24 cellular contexts compared by ENCODE assay signal in the genomic region with DNA sequence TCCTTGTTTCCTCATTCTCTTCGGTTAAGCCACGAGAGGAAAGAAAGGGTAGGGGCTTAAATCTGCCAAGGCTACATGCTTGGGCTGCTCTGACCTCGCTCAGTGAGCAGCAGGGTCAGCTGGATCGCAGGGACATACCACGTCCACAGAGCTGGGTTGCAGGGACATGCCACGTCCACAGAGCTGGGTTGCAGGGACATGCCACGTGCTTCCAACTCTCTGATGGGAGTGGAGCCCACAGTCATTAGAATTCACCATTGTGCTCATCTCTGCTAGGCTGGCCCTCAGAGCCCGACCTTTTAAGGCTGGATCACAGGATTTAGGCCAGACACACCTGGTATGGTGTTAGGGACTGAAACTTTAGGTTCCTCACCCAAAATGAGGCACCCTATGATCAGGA.
"Had no signal": no experiment of that assay in that cellular context is flagged by ENCODE, and none has a peak within 500 bp of the region (broad histone marks: within the 10 kb centered on the region; RNA-seq: fewer than 3 reads in every experiment).

No MANE protein-coding gene starts in this region.

- H3K27ac ChIP-seq: gastroesophageal sphincter, heart left ventricle, hepatocyte, parathyroid adenoma, right atrium auricular region, thyroid gland, vagina had no signal

- H3K27me3 Mint-ChIP-seq: progenitor cell of endocrine pancreas; stimulated activated naive B cell treated with anti-CD40 and anti-IgM and Interleukin-4, amounts not matched to agents 10 μg/mL and 1 μg/mL and 100 μg/mL, for 72 hours; stimulated activated naive CD8-positive, alpha-beta T cell treated with anti-CD3 and anti-CD28 coated beads, Interleukin-15, Interleukin-2, amounts not matched to agents 100 ng/mL and 50 ng/mL, for 24 hours had no signal

- H3K79me2 ChIP-seq: hepatocyte, parathyroid adenoma had no signal

- H3K9ac ChIP-seq: parathyroid adenoma had no signal

- H3K9me3 ChIP-seq: gastroesophageal sphincter, heart left ventricle, right atrium auricular region, thyroid gland, vagina had no signal

- ATAC-seq: effector memory CD8-positive, alpha-beta T cell; esophagus mucosa; gastroesophageal sphincter; heart left ventricle; left lobe of liver; naive thymus-derived CD4-positive, alpha-beta T cell; sciatic nerve; stimulated activated naive B cell treated with anti-CD40 and anti-IgM and Interleukin-4, amounts not matched to agents 10 μg/mL and 1 μg/mL and 100 μg/mL, for 72 hours had no signal

- H3K4me2 ChIP-seq: hepatocyte had no signal

- H3K4me1 ChIP-seq: gastroesophageal sphincter, parathyroid adenoma, thyroid gland, vagina had no signal

- H3K36me3 Mint-ChIP-seq: naive thymus-derived CD4-positive, alpha-beta T cell; stimulated activated naive B cell treated with anti-CD40 and anti-IgM and Interleukin-4, amounts not matched to agents 10 μg/mL and 1 μg/mL and 100 μg/mL, for 72 hours had no signal

- H3K4me3 Mint-ChIP-seq: effector memory CD8-positive, alpha-beta T cell; naive thymus-derived CD4-positive, alpha-beta T cell; stimulated activated naive B cell treated with anti-CD40 and anti-IgM and Interleukin-4, amounts not matched to agents 10 μg/mL and 1 μg/mL and 100 μg/mL, for 72 hours; stimulated activated naive CD8-positive, alpha-beta T cell treated with anti-CD3 and anti-CD28 coated beads, Interleukin-15, Interleukin-2, amounts not matched to agents 100 ng/mL and 50 ng/mL, for 24 hours had no signal

- H3K27me3 ChIP-seq: gastroesophageal sphincter, heart left ventricle, hepatocyte, right atrium auricular region, thyroid gland, vagina had no signal

- FAIRE-seq: kidney had no signal

- H3K9me3 Mint-ChIP-seq: effector memory CD8-positive, alpha-beta T cell; naive thymus-derived CD4-positive, alpha-beta T cell; stimulated activated naive B cell treated with anti-CD40 and anti-IgM and Interleukin-4, amounts not matched to agents 10 μg/mL and 1 μg/mL and 100 μg/mL, for 72 hours; stimulated activated naive CD8-positive, alpha-beta T cell treated with anti-CD3 and anti-CD28 coated beads, Interleukin-15, Interleukin-2, amounts not matched to agents 100 ng/mL and 50 ng/mL, for 24 hours had no signal

- H3K36me3 ChIP-seq: gastroesophageal sphincter, heart left ventricle, right atrium auricular region, thyroid gland, vagina had no signal

- H2AFZ ChIP-seq: hepatocyte, parathyroid adenoma had no signal

- H3K4me1 Mint-ChIP-seq: naive thymus-derived CD4-positive, alpha-beta T cell had no signal

- DNase-seq: cortex of kidney; effector memory CD8-positive, alpha-beta T cell; foreskin fibroblast; heart left ventricle; kidney; mammary epithelial cell; mesendoderm; midbrain; naive thymus-derived CD4-positive, alpha-beta T cell; stimulated activated CD4-positive, alpha-beta T cell treated with anti-CD3 and anti-CD28 coated beads, Interleukin-2, amount 100 ng/mL, for 24 hours; stimulated activated CD4-positive, alpha-beta T cell treated with anti-CD3 and anti-CD28 coated beads, Interleukin-4, amount 100 ng/mL, for 4 hours; stimulated activated naive B cell treated with anti-CD40 and anti-IgM and Interleukin-4, amounts not matched to agents 10 μg/mL and 1 μg/mL and 100 μg/mL, for 72 hours; thyroid gland; trophoblast cell had no signal

- H3K4me3 ChIP-seq: gastroesophageal sphincter, heart left ventricle, hepatocyte, right atrium auricular region, thyroid gland, vagina had no signal

- H3K27ac Mint-ChIP-seq: effector memory CD8-positive, alpha-beta T cell; progenitor cell of endocrine pancreas; stimulated activated naive B cell treated with anti-CD40 and anti-IgM and Interleukin-4, amounts not matched to agents 10 μg/mL and 1 μg/mL and 100 μg/mL, for 72 hours; stimulated activated naive CD8-positive, alpha-beta T cell treated with anti-CD3 and anti-CD28 coated beads, Interleukin-15, Interleukin-2, amounts not matched to agents 100 ng/mL and 50 ng/mL, for 24 hours had no signal
